In the genomic region with DNA sequence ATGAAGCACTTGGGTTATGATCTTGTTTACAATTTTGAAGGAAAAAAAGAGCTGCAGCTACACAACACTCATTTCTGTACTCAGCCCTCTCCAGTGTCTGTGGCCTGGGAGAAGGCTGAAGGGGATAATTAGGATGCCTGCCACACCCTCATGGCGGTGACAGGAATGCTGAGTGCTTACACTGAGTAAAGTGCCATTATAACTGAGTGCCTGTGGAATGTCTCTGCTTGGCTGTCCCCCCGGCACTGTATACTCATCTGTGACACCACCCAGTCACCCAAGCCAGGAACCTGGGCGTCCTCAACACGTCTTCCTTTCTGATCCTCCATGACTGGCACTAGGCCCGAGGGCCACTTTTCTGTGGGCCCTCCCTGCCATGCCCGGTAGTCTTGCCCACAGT, we compare ENCODE assay signal across 16 cellular contexts. TPM values are rescaled to one million over a fixed set of nuclear protein-coding genes. Genes with fewer than 3 reads are reported as not detected.
DNase-seq lines count a peak whose midpoint lies in the region; FAIRE-seq and TF ChIP-seq lines count a peak whose summit lies in the region.
"Had no signal": no experiment of that assay in that cellular context is flagged by ENCODE, and none has a peak within 500 bp of the region (broad histone marks: within the 10 kb centered on the region; RNA-seq: fewer than 3 reads in every experiment).

No MANE protein-coding gene starts in this region.

- H3K4me3 ChIP-seq in adrenal gland: no peak overlapping the region
- H3K4me3 ChIP-seq: MG63 had no signal

- peaks cover 9 to 12% of the 10 kb centered on the region in 2 donors for H3K4me1 ChIP-seq in adrenal gland (replicated peaks in 1 of 2)

- WGBS in adrenal gland, 4 donors: 84 to 87% (median 85%) methylated on average over 6 of the region's 6 CpGs

- peak overlapping the region in 1 of 5 experiments; percentile 63 for H3K4me3 Mint-ChIP-seq in brain
- H3K4me3 Mint-ChIP-seq in nephron: peak overlapping the region in 2 of 3 experiments; percentile 54 to 58
- H3K4me3 Mint-ChIP-seq: activated CD4-positive, alpha-beta memory T cell treated with anti-CD3 and anti-CD28 coated beads for 36 hours; CD14-positive monocyte; stimulated activated naive CD8-positive, alpha-beta T cell treated with anti-CD3 and anti-CD28 coated beads, Interleukin-15, Interleukin-2, amounts not matched to agents 100 ng/mL and 50 ng/mL, for 24 hours; T-helper 17 cell had no signal

- intact Hi-C loops in adrenal gland (cut with DNase I): loop anchor here in 1 of 2 donors (5.0 kb wide), 1 partner anchor 94 kb away; the partner anchor contains the start of gene CDK3

- FAIRE-seq in GM12892 (lab: Jason Lieb, UNC): no peak
- FAIRE-seq: colon had no signal

- DNase-seq in DMS79 treated with DMSO at 0.1 percent for 48 hours (lab: John Stamatoyannopoulos, UW): peak; percentile 90
- DNase-seq in NCI-H2029 (lab: John Stamatoyannopoulos, UW): peak; percentile 91
- no peak for DNase-seq in T-helper 9 cell
- no peak for DNase-seq in activated CD4-positive, CD25-positive, alpha-beta regulatory T cell treated with anti-CD3 and anti-CD28 coated beads, Interleukin-2, amount 50 U/mL, for 72 hours
- DNase-seq in adrenal gland: no peak
- no peak for DNase-seq in GM12892 (ENCODE audit: insufficient read length)
- DNase-seq: activated CD4-positive, alpha-beta memory T cell treated with anti-CD3 and anti-CD28 coated beads for 36 hours; activated naive CD4-positive, alpha-beta T cell; MG63; retina; T-helper 17 cell had no signal

- H3K9me3 Mint-ChIP-seq in brain: no peaks in the 10 kb centered on the region
- no peaks in the 10 kb centered on the region for H3K9me3 Mint-ChIP-seq in nephron
- H3K9me3 Mint-ChIP-seq: activated CD4-positive, alpha-beta memory T cell treated with anti-CD3 and anti-CD28 coated beads for 36 hours; CD14-positive monocyte; stimulated activated naive CD8-positive, alpha-beta T cell treated with anti-CD3 and anti-CD28 coated beads, Interleukin-15, Interleukin-2, amounts not matched to agents 100 ng/mL and 50 ng/mL, for 24 hours had no signal

- no peaks in the 10 kb centered on the region for H3K27me3 ChIP-seq in adrenal gland
- H3K27me3 ChIP-seq: MG63 had no signal

- peaks cover 13% of the 10 kb centered on the region for H3K4me1 Mint-ChIP-seq in brain
- no peaks in the 10 kb centered on the region for H3K4me1 Mint-ChIP-seq in nephron

- H3K27me3 Mint-ChIP-seq in brain (no peaks in the 10 kb centered on the region), nephron (ENCODE audit: low read depth) (no peaks in the 10 kb centered on the region)
- H3K27me3 Mint-ChIP-seq: activated CD4-positive, alpha-beta memory T cell treated with anti-CD3 and anti-CD28 coated beads for 36 hours; stimulated activated naive CD8-positive, alpha-beta T cell treated with anti-CD3 and anti-CD28 coated beads, Interleukin-15, Interleukin-2, amounts not matched to agents 100 ng/mL and 50 ng/mL, for 24 hours; T-helper 17 cell had no signal

- H3K27ac ChIP-seq in adrenal gland: no peak overlapping the region

- no peaks in the 10 kb centered on the region for H3K36me3 Mint-ChIP-seq in brain
- no peaks in the 10 kb centered on the region for H3K36me3 Mint-ChIP-seq in nephron (ENCODE audit: low read depth)
- H3K36me3 Mint-ChIP-seq: CD14-positive monocyte had no signal

- H3K27ac Mint-ChIP-seq in brain: peak overlapping the region in 3 of 5 experiments; percentile 76 to 78 (median 77)
- peak overlapping the region; percentile 39 to 73 (median 51) for H3K27ac Mint-ChIP-seq in nephron
- H3K27ac Mint-ChIP-seq: activated CD4-positive, alpha-beta memory T cell treated with anti-CD3 and anti-CD28 coated beads for 36 hours; CD14-positive monocyte; stimulated activated naive CD8-positive, alpha-beta T cell treated with anti-CD3 and anti-CD28 coated beads, Interleukin-15, Interleukin-2, amounts not matched to agents 100 ng/mL and 50 ng/mL, for 24 hours had no signal

- H3K9me3 ChIP-seq in adrenal gland (replicated peaks in 1 of 3): no peaks in the 10 kb centered on the region
- H3K9me3 ChIP-seq: MG63 had no signal

- TF ChIP-seq CTCF in brain (conservative IDR thresholded peaks at IDR 0.05): no peak
- TF ChIP-seq CTCF in nephron (IDR thresholded peaks at IDR 0.05; ENCODE audit: unreplicated experiment in 3 of 3): no peak
- TF ChIP-seq CTCF in adrenal gland (IDR thresholded peaks at IDR 0.05): no peak

- peaks cover 0 to under 1% of the 10 kb centered on the region in 2 donors for H3K36me3 ChIP-seq in adrenal gland (replicated peaks in 1 of 2)

- TF ChIP-seq POLR2A in adrenal gland (IDR thresholded peaks at IDR 0.05) (no peak), GM12892 (IDR thresholded peaks at IDR 0.05; ENCODE audit: low read depth, low read length) (no peak)

RNA-seq across cellular contexts. Expression of gene MRPL38, which starts 3.5 kb away (rescaled TPM):
- polyA plus RNA-seq in brain (ENCODE audit: insufficient read depth, low read depth, low replicate concordance) (83.7 TPM), adrenal gland (100 to 1,000 TPM in 2 of 3 donors, 10 to 100 TPM in 1; 60.3 to 214 (median 187) TPM)
- total RNA-seq in adrenal gland: 100 to 1,000 TPM in 4 of 8 donors, 10 to 100 TPM in 4; 36.7 to 153 (median 82.7) TPM
- polyA plus RNA-seq in GM12892 (2012; ENCODE audit: missing spikeins): 37.0 TPM

RNA-seq across cellular contexts. Expression of gene TRIM65, which starts 11.4 kb away (rescaled TPM):
- polyA plus RNA-seq in brain (ENCODE audit: insufficient read depth, low read depth, low replicate concordance) (12.5 TPM), adrenal gland (10 to 100 TPM in 1 of 3 donors, 1 to 10 TPM in 2; 4.1 to 16.7 (median 5.0) TPM)
- 10 to 100 TPM in 7 of 8 donors, 1 to 10 TPM in 1; 7.4 to 46.9 (median 19.3) TPM for total RNA-seq in adrenal gland
- 7.7 TPM for polyA plus RNA-seq in GM12892 (2012; ENCODE audit: missing spikeins)

RNA-seq across cellular contexts. Expression of gene TRIM47, which starts 29.8 kb away (rescaled TPM):
- 46.1 TPM for polyA plus RNA-seq in brain (ENCODE audit: insufficient read depth, low read depth, low replicate concordance)
- total RNA-seq in adrenal gland: 10 to 100 TPM in 7 of 8 donors, 1 to 10 TPM in 1; 6.7 to 66.1 (median 24.5) TPM
- polyA plus RNA-seq in adrenal gland: 10 to 100 TPM in 2 of 3 donors, 1 to 10 TPM in 1; 6.0 to 42.5 (median 36.5) TPM
- 1.3 TPM for polyA plus RNA-seq in GM12892 (2012; ENCODE audit: missing spikeins)
- polyA plus RNA-seq: CD14-positive monocyte had no signal

RNA-seq across cellular contexts. Expression of gene FBF1, which starts 32.6 kb away (rescaled TPM):
- polyA plus RNA-seq in brain (ENCODE audit: insufficient read depth, low read depth, low replicate concordance) (10.6 TPM), adrenal gland (10 to 100 TPM in 2 of 3 donors, 1 to 10 TPM in 1; 3.1 to 68.9 (median 26.7) TPM)
- total RNA-seq in adrenal gland: 10 to 100 TPM in 7 of 8 donors, 1 to 10 TPM in 1; 4.9 to 87.6 (median 17.4) TPM
- 7.4 TPM for polyA plus RNA-seq in GM12892 (2012; ENCODE audit: missing spikeins)

RNA-seq across cellular contexts. Expression of gene WBP2, which starts 53.1 kb away (rescaled TPM):
- 502 TPM for polyA plus RNA-seq in brain (ENCODE audit: insufficient read depth, low read depth, low replicate concordance)
- 100 to 1,000 TPM; 131 to 292 (median 217) TPM for total RNA-seq in adrenal gland
- polyA plus RNA-seq in adrenal gland: 100 to 1,000 TPM; 205 to 258 (median 258) TPM
- 51.0 TPM for polyA plus RNA-seq in GM12892 (2012; ENCODE audit: missing spikeins)

Comparison
In these comparisons a context has a peak if more than half of its experiments do, and no peak if none do; other contexts are left out.
1. DNase-seq: peak in DMS79 treated with DMSO at 0.1 percent for 48 hours (single experiment) and NCI-H2029 (single experiment); none in T-helper 9 cell (single experiment), activated CD4-positive, CD25-positive, alpha-beta regulatory T cell treated with anti-CD3 and anti-CD28 coated beads, Interleukin-2, amount 50 U/mL, for 72 hours (single experiment), adrenal gland (0 of 7) and GM12892 (single experiment).